7 cellular contexts compared by ENCODE assay signal in genomic region chr1:246497331-246497915, GRCh38. TPM values are rescaled to one million over a fixed set of nuclear protein-coding genes. Genes with fewer than 3 reads are reported as not detected.
DNase-seq lines count a peak whose midpoint lies in the region; ATAC-seq, FAIRE-seq and TF ChIP-seq lines count a peak whose summit lies in the region.

No MANE protein-coding gene starts in this region.

- CTCF ChIA-PET in RWPE1 (lab: Yijun Ruan, JAX) = interaction anchor here (0.6 to 1.0 kb wide), 4 partner anchors 9 to 192 kb away, joined by 3 to 5 read pairs (median 4); no protein-coding TSS in a partner anchor
- CTCF ChIA-PET in H1 (lab: Charles Lee; ENCODE audit: partially characterized antibody) = interaction anchor here (0.6 to 1.5 kb wide), 16 partner anchors 8 to 569 kb away, joined by 3 to 7 read pairs (median 4); no protein-coding TSS in a partner anchor
- CTCF ChIA-PET in activated CD4-positive, alpha-beta memory T cell treated with anti-CD3 and anti-CD28 coated beads, Interleukin-2, amount 10 ng/mL, durations not matched to agents 7 days and 5 days (lab: Charles Lee) = interaction anchor here (0.6 to 1.9 kb wide), 16 partner anchors 8 to 1344 kb away, joined by 3 to 21 read pairs (median 3); partner anchors contain the start of gene SMYD3

- H3K36me3 Mint-ChIP-seq in naive thymus-derived CD8-positive, alpha-beta T cell = no peaks in the 10 kb centered on the region
- no peaks in the 10 kb centered on the region for H3K36me3 Mint-ChIP-seq in activated CD4-positive, alpha-beta memory T cell treated with anti-CD3 and anti-CD28 coated beads, Interleukin-2, amount 10 ng/mL, durations not matched to agents 7 days and 5 days (ENCODE audit: low read depth)

- H2BK120ac ChIP-seq in H1 (replicated peaks; ENCODE audit: low read depth, low read length) = no peak overlapping the region

- H3K4ac ChIP-seq in H1 (replicated peaks; ENCODE audit: insufficient read length, low read depth, low read length) = no peak overlapping the region

- H3K4me1 ChIP-seq in DOHH2 (ENCODE audit: control insufficient read depth, low read length) = peaks cover 16% of the 10 kb centered on the region
- H3K4me1 ChIP-seq in H1 (replicated peaks in 1 of 4; ENCODE audit: control insufficient read depth in 3 of 4, insufficient read depth in 4 of 4, low read length in 3 of 4) = peaks cover 0 to 1% (median under 1%) of the 10 kb centered on the region in 4 experiments; a peak in 2 of 7 replicates

- peaks cover 60% of the 10 kb centered on the region for H3K79me2 ChIP-seq in DOHH2 (ENCODE audit: control insufficient read depth, low read length)
- peaks cover 0 to 1% of the 10 kb centered on the region in 2 experiments; a peak in 1 of 4 replicates for H3K79me2 ChIP-seq in H1 (ENCODE audit: control insufficient read depth in 1 of 2, insufficient read depth in 2 of 2, low read length in 2 of 2)

- H3K36me3 ChIP-seq in DOHH2 (ENCODE audit: control insufficient read depth, low read length) = peaks cover 3% of the 10 kb centered on the region
- H3K36me3 ChIP-seq in H1 (ENCODE audit: control insufficient read depth in 2 of 4, insufficient read depth in 4 of 4, low read length in 3 of 4) = no peaks in the 10 kb centered on the region

- no peaks in the 10 kb centered on the region; the same call in 1 of the 2 replicates for H3K79me1 ChIP-seq in H1 (ENCODE audit: low read depth, low read length)

- no peak overlapping the region for H4K8ac ChIP-seq in H1 (ENCODE audit: extremely low read depth, insufficient read depth, low read length)

- no peak overlapping the region for H2AFZ ChIP-seq in H1 (ENCODE audit: low read length)

- H3K4me3 ChIP-seq in DOHH2 (ENCODE audit: low read length) (no peak overlapping the region), H1 (ENCODE audit: extremely low read depth in 1 of 4, insufficient read depth in 2 of 4, low read depth in 3 of 4, low read length in 4 of 4) (no peak overlapping the region)

- H3K27ac ChIP-seq in DOHH2 (ENCODE audit: low read depth, low read length) = no peak overlapping the region
- no peak overlapping the region for H3K27ac ChIP-seq in RWPE1
- H3K27ac ChIP-seq in H1 (ENCODE audit: low read depth, low read length) = no peak overlapping the region

- no peaks in the 10 kb centered on the region for H4K20me1 ChIP-seq in DOHH2 (ENCODE audit: control insufficient read depth, insufficient read depth, low read depth, low read length)
- no peaks in the 10 kb centered on the region for H4K20me1 ChIP-seq in H1 (replicated peaks in 1 of 2; ENCODE audit: control insufficient read depth in 1 of 2, insufficient read depth in 2 of 2, low read length in 2 of 2)

- H3K9ac ChIP-seq in H1 (replicated peaks in 1 of 4; ENCODE audit: extremely low read depth in 1 of 4, low read depth in 3 of 4, low read length in 3 of 4) = no peak overlapping the region

- TF ChIP-seq POLR2A in H1 (IDR thresholded peaks at IDR 0.05; ENCODE audit: control extremely low read depth in 1 of 2, low read depth in 2 of 2, low read length in 2 of 2) = no peak

- H3K23me2 ChIP-seq in H1 (ENCODE audit: low read depth, low read length) = no peaks in the 10 kb centered on the region

- no peak overlapping the region for H2BK12ac ChIP-seq in H1 (ENCODE audit: low read depth, low read length)

- peak; percentile 59 for ATAC-seq in GM21381 (IDR thresholded peaks at IDR 0.05; ENCODE audit: unreplicated experiment)
- peak; percentile 57 to 87 for ATAC-seq in naive thymus-derived CD8-positive, alpha-beta T cell

- no peak overlapping the region for H4K5ac ChIP-seq in H1 (ENCODE audit: insufficient read length, low read depth, low read length)

- H3K9me3 ChIP-seq in DOHH2 (ENCODE audit: control insufficient read depth, insufficient read depth, low read length) = no peaks in the 10 kb centered on the region
- H3K9me3 ChIP-seq in H1 (ENCODE audit: insufficient read depth in 2 of 2, low read depth in 1 of 2, low read length in 1 of 2) = no peaks in the 10 kb centered on the region

- H3K27me3 Mint-ChIP-seq in naive thymus-derived CD8-positive, alpha-beta T cell = no peaks in the 10 kb centered on the region
- no peaks in the 10 kb centered on the region for H3K27me3 Mint-ChIP-seq in activated CD4-positive, alpha-beta memory T cell treated with anti-CD3 and anti-CD28 coated beads, Interleukin-2, amount 10 ng/mL, durations not matched to agents 7 days and 5 days

- no peak overlapping the region for H2BK20ac ChIP-seq in H1 (ENCODE audit: low read length)

- WGBS in H1 (ENCODE audit: extremely low coverage in 1 of 2, insufficient coverage in 1 of 2, insufficient read length in 1 of 2, insufficient replicate concordance in 2 of 2, low coverage in 1 of 2, low lambda C conversion rate in 2 of 2, missing lambda C conversion rate in 1 of 2), 2 experiments = 88% methylated on average over 2 of the region's 2 CpGs; no CpG with 5 or more reads in 1 of the 2 experiments

- H3K27me3 ChIP-seq in DOHH2 (ENCODE audit: control insufficient read depth, low read length) (no peaks in the 10 kb centered on the region), H1 (replicated peaks in 1 of 4; ENCODE audit: control insufficient read depth in 3 of 4, extremely low read depth in 1 of 4, insufficient read depth in 3 of 4, low read length in 3 of 4) (no peaks in the 10 kb centered on the region)

- no peak overlapping the region for H4K91ac ChIP-seq in H1 (replicated peaks; ENCODE audit: insufficient read length, low read length)

- H3K23ac ChIP-seq in H1 (ENCODE audit: insufficient read length) = no peak overlapping the region

- H3K56ac ChIP-seq in H1 (replicated peaks; ENCODE audit: insufficient read length, low read depth, low read length) = no peak overlapping the region

- H3K14ac ChIP-seq in H1 (ENCODE audit: insufficient read length) = no peak overlapping the region

- no peak overlapping the region for H3K4me3 Mint-ChIP-seq in naive thymus-derived CD8-positive, alpha-beta T cell
- H3K4me3 Mint-ChIP-seq in activated CD4-positive, alpha-beta memory T cell treated with anti-CD3 and anti-CD28 coated beads, Interleukin-2, amount 10 ng/mL, durations not matched to agents 7 days and 5 days = no peak overlapping the region

- no peaks in the 10 kb centered on the region for H3K9me2 ChIP-seq in DOHH2 (replicated peaks; ENCODE audit: control insufficient read depth, low read length)

- no peak for TF ChIP-seq EP300 in H1 (IDR thresholded peaks at IDR 0.05; ENCODE audit: borderline replicate concordance in 1 of 2, low read depth in 2 of 2, low read length in 2 of 2)

- TF ChIP-seq RAD21 in H1 (IDR thresholded peaks at IDR 0.05 in 1 of 2, conservative IDR thresholded peaks at IDR 0.05 in 1 of 2; ENCODE audit: low read depth in 2 of 2, low read length in 2 of 2) = peak; percentile 50 to 54

- no peaks in the 10 kb centered on the region for H3K9me3 Mint-ChIP-seq in naive thymus-derived CD8-positive, alpha-beta T cell
- H3K9me3 Mint-ChIP-seq in activated CD4-positive, alpha-beta memory T cell treated with anti-CD3 and anti-CD28 coated beads, Interleukin-2, amount 10 ng/mL, durations not matched to agents 7 days and 5 days = no peaks in the 10 kb centered on the region

- H3K4me2 ChIP-seq in DOHH2 (ENCODE audit: low read length) (no peak overlapping the region), H1 (ENCODE audit: insufficient read depth in 1 of 2, low read depth in 2 of 2, low read length in 2 of 2) (no peak overlapping the region)

- TF ChIP-seq CTCF in DOHH2 (IDR thresholded peaks at IDR 0.05; ENCODE audit: low read depth, low read length, poor library complexity, severe bottlenecking) (peak; percentile 79), RWPE1 (conservative IDR thresholded peaks at IDR 0.05; ENCODE audit: low read depth) (peak; percentile 77), H1 (IDR thresholded peaks at IDR 0.05; ENCODE audit: control extremely low read depth in 1 of 3, insufficient read depth in 1 of 3, low read depth in 1 of 3, low read length in 3 of 3) (peak in 2 of 3 experiments; percentile 44 to 58; a peak in 2 of 4 replicates)

- no peak overlapping the region for H2BK5ac ChIP-seq in H1 (ENCODE audit: low read depth, low read length)

- H3F3A ChIP-seq in DOHH2 (ENCODE audit: control insufficient read depth, insufficient read depth) = peaks cover 3% of the 10 kb centered on the region; the same call in 1 of the 2 replicates

- H2AK5ac ChIP-seq in H1 (ENCODE audit: low read depth, low read length) = no peak overlapping the region

- no peak for FAIRE-seq in H1 (lab: Jason Lieb, UNC)

- H2BK15ac ChIP-seq in H1 (ENCODE audit: low read length) = no peak overlapping the region

- H3K4me1 Mint-ChIP-seq in naive thymus-derived CD8-positive, alpha-beta T cell = peaks cover 6 to 12% (median 10%) of the 10 kb centered on the region in 4 donors
- peaks cover 7% of the 10 kb centered on the region for H3K4me1 Mint-ChIP-seq in activated CD4-positive, alpha-beta memory T cell treated with anti-CD3 and anti-CD28 coated beads, Interleukin-2, amount 10 ng/mL, durations not matched to agents 7 days and 5 days

- POLR2A ChIA-PET in RWPE1 (lab: Yijun Ruan, JAX; ENCODE audit: low non-redundant PET) (no interaction called here), H1 (lab: Charles Lee; ENCODE audit: partially characterized antibody) (interaction anchor here (1.8 kb wide), 1 partner anchor 8 kb away, joined by 4 read pairs; no protein-coding TSS in a partner anchor)
- POLR2A ChIA-PET in naive thymus-derived CD8-positive, alpha-beta T cell (lab: Charles Lee) = no interaction called here
- POLR2A ChIA-PET in activated CD4-positive, alpha-beta memory T cell treated with anti-CD3 and anti-CD28 coated beads, Interleukin-2, amount 10 ng/mL, durations not matched to agents 7 days and 5 days (lab: Charles Lee) = no interaction called here

- DNase-seq in M059J (ENCODE audit: low read depth) (peak; percentile 75), RWPE1 (ENCODE audit: low spot score) (peak; percentile 59), H1 (ENCODE audit: low read depth in 1 of 2, low spot score in 2 of 2) (no peak)
- peak in 5 of 10 donors; percentile 33 to 72 (median 65) for DNase-seq in naive thymus-derived CD8-positive, alpha-beta T cell
- DNase-seq in activated CD4-positive, alpha-beta memory T cell treated with anti-CD3 and anti-CD28 coated beads, Interleukin-2, amount 10 ng/mL, durations not matched to agents 7 days and 5 days = no peak

- no peak overlapping the region for H3K18ac ChIP-seq in H1 (ENCODE audit: extremely low read depth, low read length)

- H3K27ac Mint-ChIP-seq in naive thymus-derived CD8-positive, alpha-beta T cell = peak overlapping the region in 4 of 10 donors; percentile 11 to 81 (median 50)
- no peak overlapping the region for H3K27ac Mint-ChIP-seq in activated CD4-positive, alpha-beta memory T cell treated with anti-CD3 and anti-CD28 coated beads, Interleukin-2, amount 10 ng/mL, durations not matched to agents 7 days and 5 days

RNA-seq across cellular contexts. Expression of gene SMYD3, which starts 9.7 kb away (rescaled TPM):
- 35.5 and 38.6 TPM in 2 replicates for total RNA-seq in M059J (2014; rRNA removed; shearing (Covaris generic))
- 25.0 and 25.4 TPM in 2 replicates for total RNA-seq in H1 (2021; fragmentation: NEBNext Ultra II Directional; extraction: Animal tissue kit (Norgen Biotek cat#: 25700))
- polyA plus RNA-seq in H1 (2011; rRNA removed) = 16.3 and 17.3 TPM in 2 replicates
- polyA plus RNA-seq in H1 (2011; cell fraction: cytosol; rRNA removed) = 28.1 TPM
- polyA plus RNA-seq in H1 (2011; cell fraction: nucleus; rRNA removed) = 18.4 TPM
- 23.3 to 29.6 TPM (median 27.3 TPM) in 4 replicates for polyA plus RNA-seq in H1 (2012, experiment 1 of 2)
- polyA plus RNA-seq in H1 (2012, experiment 2 of 2) = 8.5 TPM
- polyA plus RNA-seq in H1 (2013, experiment 1 of 2) = 26.2 TPM
- polyA plus RNA-seq in H1 (2013, experiment 2 of 2) = 27.2 TPM
- 26.2 and 27.1 TPM in 2 replicates for polyA minus RNA-seq in H1 (2011; rRNA and poly(A)+ RNA removed)
- 21.1 TPM for polyA minus RNA-seq in H1 (2011; cell fraction: cytosol; rRNA and poly(A)+ RNA removed)
- polyA minus RNA-seq in H1 (2011; cell fraction: nucleus; rRNA and poly(A)+ RNA removed) = 60.0 TPM
- total RNA-seq in naive thymus-derived CD8-positive, alpha-beta T cell = 10 to 100 TPM; 19.1 to 19.5 TPM
- 10 to 100 TPM; 36.5 to 42.1 (median 36.7) TPM for polyA plus RNA-seq in naive thymus-derived CD8-positive, alpha-beta T cell
- total RNA-seq in activated CD4-positive, alpha-beta memory T cell treated with anti-CD3 and anti-CD28 coated beads, Interleukin-2, amount 10 ng/mL, durations not matched to agents 7 days and 5 days = 10 to 100 TPM; 15.5 to 18.7 TPM

Comparison
In these comparisons a context has a peak if more than half of its experiments do, and no peak if none do; other contexts are left out.
1. DNase-seq: peak in M059J (single experiment) and RWPE1 (single experiment); none in H1 (0 of 2) and activated CD4-positive, alpha-beta memory T cell treated with anti-CD3 and anti-CD28 coated beads, Interleukin-2, amount 10 ng/mL, durations not matched to agents 7 days and 5 days (single experiment).
2. Peak in every context shown above with its lines, with median percentiles within 50 percentile points of each other: CTCF ChIP-seq.